8 cellular contexts compared by ENCODE assay signal in genomic region chr13:38045278-38046048, GRCh38.
DNase-seq lines count a peak whose midpoint lies in the region; ATAC-seq, FAIRE-seq and TF ChIP-seq lines count a peak whose summit lies in the region.

No MANE protein-coding gene starts in this region.

- H2BK20ac ChIP-seq in IMR-90 (ENCODE audit: low read depth, low read length) = no peak overlapping the region

- H3K9ac ChIP-seq in IMR-90 (ENCODE audit: low read depth, low read length) = no peak overlapping the region

- no peak overlapping the region for H3K14ac ChIP-seq in IMR-90 (replicated peaks; ENCODE audit: low read depth, low read length)

- intact Hi-C loops in IMR-90 (cut with micrococcal nuclease) = loop anchor here (1.0 to 10.0 kb wide), 3 partner anchors 175 to 971 kb away; no protein-coding TSS in a partner anchor
- intact Hi-C loops in tibial artery (cut with DNase I; ENCODE audit: low total_unique reads) = no loop called here

- TF ChIP-seq CTCF in AG04449 (IDR thresholded peaks at IDR 0.05; ENCODE audit: insufficient read depth, low read length, missing control alignments) (peak; percentile 65), IMR-90 (conservative IDR thresholded peaks at IDR 0.05; ENCODE audit: low read depth, low read length) (peak; percentile 61), tibial artery (IDR thresholded peaks at IDR 0.05) (no peak)

- H2AK9ac ChIP-seq in IMR-90 (replicated peaks; ENCODE audit: low read depth, low read length, poor library complexity) = no peak overlapping the region

- H3K4me1 ChIP-seq in IMR-90 (ENCODE audit: control insufficient read depth, insufficient read depth, low read length) (no peaks in the 10 kb centered on the region), tibial artery (no peaks in the 10 kb centered on the region)

- no peaks in the 10 kb centered on the region for H3K9me3 ChIP-seq in IMR-90 (ENCODE audit: control insufficient read depth, insufficient read depth, low read length)
- H3K9me3 ChIP-seq in tibial artery = peaks cover 0 to 8% (median 0%) of the 10 kb centered on the region in 3 donors

- CTCF ChIA-PET in AG04449 (lab: Yijun Ruan, JAX) (interaction anchor here (1.1 to 2.5 kb wide), 5 partner anchors 112 to 428 kb away, joined by 3 to 19 read pairs (median 4); partner anchors contain the start of genes TRPC4 and UFM1), IMR-90 (lab: Yijun Ruan, JAX) (interaction anchor here (0.7 kb wide), 1 partner anchor 405 kb away, joined by 3 read pairs; no protein-coding TSS in a partner anchor)

- TF ChIP-seq RAD21 in IMR-90 (IDR thresholded peaks at IDR 0.05; ENCODE audit: low read length) = peak; percentile 67

- H3K56ac ChIP-seq in IMR-90 (ENCODE audit: extremely low read depth, insufficient read depth, low read length) = no peak overlapping the region

- no peaks in the 10 kb centered on the region for H3K36me3 ChIP-seq in IMR-90 (ENCODE audit: control insufficient read depth, insufficient read depth, low read length)
- H3K36me3 ChIP-seq in tibial artery = no peaks in the 10 kb centered on the region

- H3K18ac ChIP-seq in IMR-90 (ENCODE audit: low read depth, low read length) = no peak overlapping the region

- no TSS peak for BruUV-seq in IMR-90 (replicated peaks; lab: Mats Ljungman, UMichigan)

- no peak for DNase-seq in AG04449 (ENCODE audit: low read depth, low spot score)
- peak; percentile 33 for DNase-seq in IMR-90
- DNase-seq in UCSD-AML1 (lab: John Stamatoyannopoulos, UW; ENCODE audit: unreplicated experiment) = peak; percentile 11
- DNase-seq in myocyte (ENCODE audit: low read depth) = peak; percentile 14
- DNase-seq in GM19239 (ENCODE audit: insufficient read length, low spot score) = no peak
- no peak for DNase-seq in tibial artery
- no peak for DNase-seq in midbrain (lab: John Stamatoyannopoulos, UW)

- no peak overlapping the region for H2AK5ac ChIP-seq in IMR-90 (ENCODE audit: low read depth, low read length)

- ATAC-seq in GM19035 (IDR thresholded peaks at IDR 0.05; ENCODE audit: unreplicated experiment) = peak; percentile 88
- ATAC-seq in IMR-90 (ENCODE audit: low read depth) = peak; percentile 65

- no peaks in the 10 kb centered on the region for H4K20me1 ChIP-seq in IMR-90 (ENCODE audit: insufficient read depth, low read length)

- WGBS in IMR-90 (ENCODE audit: extremely low coverage in 2 of 2, insufficient read length in 1 of 2), 2 experiments = no CpG with 5 or more reads among the region's 8 CpGs

- H3K27me3 ChIP-seq in IMR-90 (ENCODE audit: control insufficient read depth, insufficient read depth, low read length) = no peaks in the 10 kb centered on the region
- no peaks in the 10 kb centered on the region for H3K27me3 ChIP-seq in tibial artery

- POLR2A ChIA-PET in AG04449 (lab: Yijun Ruan, JAX) = no interaction called here
- POLR2A ChIA-PET in IMR-90 (lab: Charles Lee; ENCODE audit: unreplicated experiment) = no interaction called here

- H3K9me1 ChIP-seq in IMR-90 (ENCODE audit: insufficient read depth, low read length) = no peaks in the 10 kb centered on the region

- no peak for FAIRE-seq in GM19239 (lab: Jason Lieb, UNC)

- H3K4me2 ChIP-seq in IMR-90 (ENCODE audit: low read depth, low read length) = no peak overlapping the region

- H4K5ac ChIP-seq in IMR-90 (ENCODE audit: low read depth, low read length) = no peak overlapping the region

- in situ Hi-C loops in IMR-90 (cut with MboI; ENCODE audit: low sequenced_read_pairs) = loop anchor here (5.0 to 25.0 kb wide), 2 partner anchors 398 to 958 kb away; no protein-coding TSS in a partner anchor

- no peak overlapping the region for H4K8ac ChIP-seq in IMR-90 (ENCODE audit: low read depth in 2 of 2, low read length in 2 of 2)

- peak overlapping the region; percentile 68 for H2AFZ ChIP-seq in IMR-90 (replicated peaks; ENCODE audit: low read length, poor library complexity)

- no peak overlapping the region; the same call in 1 of the 2 replicates for H2BK120ac ChIP-seq in IMR-90 (ENCODE audit: low read depth, low read length)

- no peak overlapping the region for H3K4ac ChIP-seq in IMR-90 (ENCODE audit: low read depth, low read length)

- no peak overlapping the region for H2BK5ac ChIP-seq in IMR-90 (ENCODE audit: low read depth, low read length, poor library complexity, severe bottlenecking)

- no peak overlapping the region for H4K91ac ChIP-seq in IMR-90 (ENCODE audit: insufficient read depth, low read depth, low read length)

- dilution Hi-C loops in IMR-90 (cut with HindIII; ENCODE audit: low sequenced_read_pairs, unreplicated experiment) = no loop called here

- H3K23ac ChIP-seq in IMR-90 (ENCODE audit: low read depth, low read length) = no peak overlapping the region

- H3K79me1 ChIP-seq in IMR-90 (ENCODE audit: low read depth in 1 of 2, low read length in 2 of 2) = no peaks in the 10 kb centered on the region

- H2BK15ac ChIP-seq in IMR-90 (ENCODE audit: low read depth, low read length) = no peak overlapping the region

- TF ChIP-seq POLR2A in IMR-90 (IDR thresholded peaks at IDR 0.05; ENCODE audit: low read depth, low read length) = no peak

- no peak overlapping the region for H3K27ac ChIP-seq in IMR-90 (ENCODE audit: insufficient read depth, low read length)
- H3K27ac ChIP-seq in tibial artery = no peak overlapping the region

- H3K4me3 ChIP-seq in AG04449 (ENCODE audit: low read depth, low read length) (no peak overlapping the region), IMR-90 (ENCODE audit: insufficient read depth, low read depth, low read length) (no peak overlapping the region), tibial artery (no peak overlapping the region)

TF ChIP-seq in IMR-90, 13 proteins besides CTCF, POLR2A, EP300 and RAD21:
- TF ChIP-seq SMC3 (IDR thresholded peaks at IDR 0.05; ENCODE audit: low read depth, low read length) (peak; percentile 45), CHD1 (IDR thresholded peaks at IDR 0.05; ENCODE audit: low read depth, low read length) (no peak), MAFK (IDR thresholded peaks at IDR 0.05; ENCODE audit: low read depth, low read length) (no peak), USF2 (IDR thresholded peaks at IDR 0.05; ENCODE audit: low read depth, low read length) (peak; percentile 56; the same call in 1 of the 2 replicates), RFX5 (IDR thresholded peaks at IDR 0.05; ENCODE audit: low read depth, low read length) (no peak), BHLHE40 (IDR thresholded peaks at IDR 0.05; ENCODE audit: low read depth, low read length) (no peak), ELK1 (IDR thresholded peaks at IDR 0.05; ENCODE audit: borderline replicate concordance, low read depth, low read length) (no peak), MAZ (IDR thresholded peaks at IDR 0.05; ENCODE audit: borderline replicate concordance, low read depth, low read length) (no peak), NFE2L2 (IDR thresholded peaks at IDR 0.05; ENCODE audit: low read depth, low read length) (no peak), RCOR1 (IDR thresholded peaks at IDR 0.05; ENCODE audit: insufficient replicate concordance, low read length) (no peak), CEBPB (IDR thresholded peaks at IDR 0.05; ENCODE audit: low read depth, low read length) (peak; percentile 45; the same call in 1 of the 2 replicates)
TF ChIP-seq in IMR-90: peak in this region for 3.

Comparison
In these comparisons a context has a peak if more than half of its experiments do, and no peak if none do; other contexts are left out.
1. DNase-seq: peak in IMR-90 (single experiment), UCSD-AML1 (single experiment) and myocyte (single experiment); none in AG04449 (single experiment), GM19239 (single experiment), tibial artery (0 of 2) and midbrain (single experiment).
2. CTCF ChIP-seq: peak in AG04449 (single experiment) and IMR-90 (single experiment); none in tibial artery (0 of 2).